In genomic region chr20:2102585-2103453, GRCh38 we compare ENCODE assay signal across 8 cellular contexts. TPM values are rescaled to one million over a fixed set of nuclear protein-coding genes. Genes with fewer than 3 reads are reported as not detected.
DNase-seq lines count a peak whose midpoint lies in the region; ATAC-seq lines count a peak whose summit lies in the region.

No MANE protein-coding gene starts in this region.

- no peaks in the 10 kb centered on the region for H3K9me3 Mint-ChIP-seq in activated CD4-positive, alpha-beta T cell treated with anti-CD3 and anti-CD28 coated beads for 36 hours (ENCODE audit: low read depth)

- H3K27ac Mint-ChIP-seq in activated CD4-positive, alpha-beta T cell treated with anti-CD3 and anti-CD28 coated beads for 36 hours: peak overlapping the region; percentile 100

- peak overlapping the region; percentile 99 for H3K27ac ChIP-seq in cingulate gyrus (ENCODE audit: low read depth, low read length)

- CTCF ChIA-PET in activated CD4-positive, alpha-beta T cell treated with anti-CD3 and anti-CD28 coated beads for 36 hours (lab: Charles Lee): interaction anchor here (0.6 to 2.0 kb wide), 8 partner anchors 10 to 569 kb away, joined by 3 to 12 read pairs (median 4); no protein-coding TSS in a partner anchor

- DNase-seq in AG08396 (ENCODE audit: low spot score) (peak; percentile 94), NCI-H226 (peak; percentile 48), left kidney (ENCODE audit: low read depth, low spot score) (peak; percentile 98)
- DNase-seq in activated CD4-positive, alpha-beta T cell treated with anti-CD3 and anti-CD28 coated beads for 36 hours: peak; percentile 90
- DNase-seq in stimulated activated CD4-positive, alpha-beta T cell treated with anti-CD3 and anti-CD28 coated beads, Interleukin-1b, Interleukin-23, amount 100 ng/mL, for 48 hours: peak; percentile 82

- POLR2A ChIA-PET in activated CD4-positive, alpha-beta T cell treated with anti-CD3 and anti-CD28 coated beads for 36 hours (lab: Charles Lee): interaction anchor here (0.6 to 1.8 kb wide), 6 partner anchors 9 to 73 kb away, joined by 3 to 10 read pairs (median 4); no protein-coding TSS in a partner anchor

- H3K27me3 Mint-ChIP-seq in activated CD4-positive, alpha-beta T cell treated with anti-CD3 and anti-CD28 coated beads for 36 hours: no peaks in the 10 kb centered on the region

- H3K4me3 Mint-ChIP-seq in activated CD4-positive, alpha-beta T cell treated with anti-CD3 and anti-CD28 coated beads for 36 hours: peak overlapping the region; percentile 81

- peaks cover 45% of the 10 kb centered on the region for H3K4me1 Mint-ChIP-seq in activated CD4-positive, alpha-beta T cell treated with anti-CD3 and anti-CD28 coated beads for 36 hours

- peak; percentile 39 for ATAC-seq in GM18873 (IDR thresholded peaks at IDR 0.05; ENCODE audit: low FRiP score, unreplicated experiment)
- peak; percentile 44 for ATAC-seq in HG03108 (IDR thresholded peaks at IDR 0.05; ENCODE audit: unreplicated experiment)
- ATAC-seq in activated CD4-positive, alpha-beta T cell treated with anti-CD3 and anti-CD28 coated beads for 36 hours: peak; percentile 66

- intact Hi-C loops in activated CD4-positive, alpha-beta T cell treated with anti-CD3 and anti-CD28 coated beads for 36 hours (cut with DNase I, micrococcal nuclease): loop anchor here (1.0 to 5.0 kb wide), 18 partner anchors 16 to 1719 kb away; partner anchors contain the start of genes AP5S1 (in 1 of the 2), FKBP1A (in 1 of the 2), NOP56 (in 1 of the 2) and NSFL1C (in 1 of the 2)

- H3K36me3 Mint-ChIP-seq in activated CD4-positive, alpha-beta T cell treated with anti-CD3 and anti-CD28 coated beads for 36 hours (ENCODE audit: low read depth): peaks cover 20% of the 10 kb centered on the region

RNA-seq across cellular contexts. Expression of gene STK35, which starts 1.2 kb away (rescaled TPM):
- total RNA-seq in activated CD4-positive, alpha-beta T cell treated with anti-CD3 and anti-CD28 coated beads for 36 hours: 10 to 100 TPM; 18.2 to 20.9 TPM

Comparison
In these comparisons a context has a peak if more than half of its experiments do, and no peak if none do; other contexts are left out.
1. Peak in every context shown above with its lines: DNase-seq, ATAC-seq and H3K27ac ChIP-seq.
2. DNase-seq: peak in every context shown above with its lines; median percentile 98 in left kidney; 94 in AG08396; 90 in activated CD4-positive, alpha-beta T cell treated with anti-CD3 and anti-CD28 coated beads for 36 hours; 82 in stimulated activated CD4-positive, alpha-beta T cell treated with anti-CD3 and anti-CD28 coated beads, Interleukin-1b, Interleukin-23, amount 100 ng/mL, for 48 hours; 48 in NCI-H226.